12 cellular contexts compared by ENCODE assay signal in genomic region chr10:29588640-29589421, GRCh38. TPM values are rescaled to one million over a fixed set of nuclear protein-coding genes. Genes with fewer than 3 reads are reported as not detected.
DNase-seq lines count a peak whose midpoint lies in the region; ATAC-seq, FAIRE-seq and TF ChIP-seq lines count a peak whose summit lies in the region.
"Had no signal": no experiment of that assay in that cellular context is flagged by ENCODE, and none has a peak within 500 bp of the region (broad histone marks: within the 10 kb centered on the region; RNA-seq: fewer than 3 reads in every experiment).

No MANE protein-coding gene starts in this region.

- H3K79me2 ChIP-seq in endothelial cell of umbilical vein (ENCODE audit: control insufficient read depth, insufficient read depth, low read length): peaks cover 2% of the 10 kb centered on the region

- TF ChIP-seq CTCF in A673 (conservative IDR thresholded peaks at IDR 0.05; ENCODE audit: low read depth, low read length) (no peak), endothelial cell of umbilical vein (IDR thresholded peaks at IDR 0.05; ENCODE audit: extremely low read depth in 1 of 2, insufficient read depth in 1 of 2, low read depth in 1 of 2, low read length in 2 of 2) (no peak), kidney (IDR thresholded peaks at IDR 0.05; ENCODE audit: borderline replicate concordance, extremely low read depth, insufficient read depth) (no peak)

- intact Hi-C loops in A673 (cut with micrococcal nuclease; ENCODE audit: unreplicated experiment): no loop called here
- intact Hi-C loops in endothelial cell of umbilical vein (cut with micrococcal nuclease): no loop called here
- intact Hi-C loops in kidney (cut with DNase I): no loop called here

- H3K9ac ChIP-seq in NT2/D1 (ENCODE audit: insufficient read length, low read depth): peak overlapping the region; percentile 75
- no peak overlapping the region for H3K9ac ChIP-seq in endothelial cell of umbilical vein (replicated peaks; ENCODE audit: extremely low read depth, insufficient read depth, low read length)
- no peak overlapping the region for H3K9ac ChIP-seq in muscle layer of colon (ENCODE audit: low read length)
- H3K9ac ChIP-seq in kidney (ENCODE audit: low read length in 2 of 2): no peak overlapping the region

- CTCF ChIA-PET in A673 (lab: Charles Lee) (interaction anchor here (1.1 kb wide), 1 partner anchor 159 kb away, joined by 11 read pairs; no protein-coding TSS in a partner anchor), endothelial cell of umbilical vein (lab: Charles Lee) (interaction anchor here (1.2 to 3.2 kb wide), 7 partner anchors 10 to 270 kb away, joined by 3 to 17 read pairs (median 4); no protein-coding TSS in a partner anchor)

- no peaks in the 10 kb centered on the region for H3K27me3 ChIP-seq in A673 (replicated peaks; ENCODE audit: insufficient read depth, low read depth, low read length, poor library complexity)
- no peaks in the 10 kb centered on the region for H3K27me3 ChIP-seq in NT2/D1 (ENCODE audit: insufficient read depth, insufficient read length)
- no peaks in the 10 kb centered on the region for H3K27me3 ChIP-seq in endothelial cell of umbilical vein (ENCODE audit: control insufficient read depth in 2 of 2, insufficient read depth in 2 of 2, low read length in 2 of 2)
- no peaks in the 10 kb centered on the region for H3K27me3 ChIP-seq in muscle layer of colon (ENCODE audit: control insufficient read depth in 1 of 2, insufficient read depth in 2 of 2, low read length in 2 of 2)
- H3K27me3 ChIP-seq: ovary had no signal

- DNase-seq in A673 (ENCODE audit: low spot score) (peak; percentile 26), NT2/D1 (ENCODE audit: low read depth, low spot score) (peak; percentile 36), endothelial cell of umbilical vein (ENCODE audit: low read depth, low spot score) (peak; percentile 34), NK-92 (lab: John Stamatoyannopoulos, UW; ENCODE audit: unreplicated experiment) (no peak), NCI-H2107 treated with DMSO at 0.1 percent for 48 hours (lab: John Stamatoyannopoulos, UW; ENCODE audit: unreplicated experiment) (no peak), kidney (no peak)
- DNase-seq: AML-193, NCI-H446 treated with DMSO at 0.1 percent for 48 hours, ovary, T-helper 2 cell had no signal

- H3K36me3 ChIP-seq in A673 (ENCODE audit: insufficient read depth, low read length, poor library complexity, severe bottlenecking) (no peaks in the 10 kb centered on the region), NT2/D1 (ENCODE audit: insufficient read depth, insufficient read length, low read length) (peaks cover 13% of the 10 kb centered on the region), endothelial cell of umbilical vein (ENCODE audit: control insufficient read depth in 2 of 2, extremely low read depth in 1 of 2, insufficient read depth in 2 of 2, low read length in 2 of 2) (no peaks in the 10 kb centered on the region), muscle layer of colon (ENCODE audit: insufficient read depth, low read length) (no peaks in the 10 kb centered on the region), kidney (ENCODE audit: control insufficient read depth in 1 of 2, insufficient read depth in 2 of 2, low read length in 2 of 2) (no peaks in the 10 kb centered on the region)
- H3K36me3 ChIP-seq: ovary had no signal

- H3K27ac ChIP-seq in A673 (ENCODE audit: low read depth, low read length, poor library complexity, severe bottlenecking) (peak overlapping the region; percentile 40), endothelial cell of umbilical vein (ENCODE audit: insufficient read depth, low read depth, low read length) (peak overlapping the region; percentile 25), muscle layer of colon (ENCODE audit: low read depth, low read length) (peak overlapping the region; percentile 49), kidney (ENCODE audit: low read depth in 2 of 2, low read length in 2 of 2) (no peak overlapping the region)
- H3K27ac ChIP-seq: ovary had no signal

- no peaks in the 10 kb centered on the region for H4K20me1 ChIP-seq in endothelial cell of umbilical vein (replicated peaks; ENCODE audit: control insufficient read depth, extremely low read depth, insufficient read depth, low read length)

- FAIRE-seq in endothelial cell of umbilical vein (lab: Jason Lieb, UNC): peak; percentile 28
- FAIRE-seq in kidney (lab: Jason Lieb, UNC): no peak

- POLR2A ChIA-PET in A673 (lab: Charles Lee; ENCODE audit: low non-redundant PET): no interaction called here
- POLR2A ChIA-PET in endothelial cell of umbilical vein (lab: Charles Lee): no interaction called here

- H2AFZ ChIP-seq in endothelial cell of umbilical vein (ENCODE audit: low read depth, low read length): no peak overlapping the region

- BruUV-seq in A673 (replicated peaks; lab: Mats Ljungman, UMichigan) (no TSS peak), endothelial cell of umbilical vein (replicated peaks; lab: Mats Ljungman, UMichigan) (no TSS peak)

- no peak overlapping the region for H3K4me3 ChIP-seq in A673 (ENCODE audit: low read depth, low read length, poor library complexity, severe bottlenecking)
- no peak overlapping the region for H3K4me3 ChIP-seq in NT2/D1 (ENCODE audit: insufficient read length, low read depth)
- H3K4me3 ChIP-seq in endothelial cell of umbilical vein (replicated peaks in 1 of 3; ENCODE audit: insufficient read depth in 1 of 3, low read depth in 1 of 3, low read length in 3 of 3): no peak overlapping the region
- H3K4me3 ChIP-seq in muscle layer of colon (ENCODE audit: low read depth in 1 of 2, low read length in 2 of 2): peak overlapping the region in 1 of 2 donors; percentile 19
- H3K4me3 ChIP-seq in kidney (ENCODE audit: low read length in 2 of 2): no peak overlapping the region
- H3K4me3 ChIP-seq: ovary had no signal

- dilution Hi-C loops in endothelial cell of umbilical vein (cut with MboI; ENCODE audit: extremely low pct_ligation_motif_present, low sequenced_read_pairs): no loop called here

- TF ChIP-seq POLR2A in endothelial cell of umbilical vein (IDR thresholded peaks at IDR 0.05; ENCODE audit: low read depth, low read length): no peak

- no peak for ATAC-seq in GM21447 (IDR thresholded peaks at IDR 0.05; ENCODE audit: unreplicated experiment)

- peak overlapping the region; percentile 5 for H3K4me2 ChIP-seq in endothelial cell of umbilical vein (ENCODE audit: insufficient read depth, low read length)

- no peaks in the 10 kb centered on the region for H3K9me1 ChIP-seq in endothelial cell of umbilical vein (replicated peaks; ENCODE audit: control insufficient read depth, extremely low read depth, insufficient read depth, low read length)

- peaks cover 40% of the 10 kb centered on the region for H3K4me1 ChIP-seq in A673 (ENCODE audit: insufficient read depth, low read length, poor library complexity, severe bottlenecking)
- peaks cover 14% of the 10 kb centered on the region for H3K4me1 ChIP-seq in NT2/D1 (ENCODE audit: insufficient read depth, insufficient read length)
- peaks cover 23% of the 10 kb centered on the region for H3K4me1 ChIP-seq in endothelial cell of umbilical vein (ENCODE audit: control insufficient read depth, extremely low read depth, insufficient read depth, low read length)
- peaks cover 78% of the 10 kb centered on the region for H3K4me1 ChIP-seq in muscle layer of colon (ENCODE audit: insufficient read depth, low read length)
- peaks cover 0 to 3% of the 10 kb centered on the region in 2 donors for H3K4me1 ChIP-seq in kidney (ENCODE audit: control insufficient read depth in 1 of 2, insufficient read depth in 1 of 2, low read depth in 1 of 2, low read length in 2 of 2)

- H3K9me3 ChIP-seq in A673 (ENCODE audit: low read depth, low read length, poor library complexity, severe bottlenecking) (no peaks in the 10 kb centered on the region), NT2/D1 (ENCODE audit: insufficient read depth, low read length) (no peaks in the 10 kb centered on the region), endothelial cell of umbilical vein (replicated peaks; ENCODE audit: control insufficient read depth, insufficient read depth, low read length) (no peaks in the 10 kb centered on the region), muscle layer of colon (ENCODE audit: low read length) (no peaks in the 10 kb centered on the region), kidney (ENCODE audit: control insufficient read depth in 1 of 2, low read length in 2 of 2) (no peaks in the 10 kb centered on the region)
- H3K9me3 ChIP-seq: ovary had no signal

TF ChIP-seq in endothelial cell of umbilical vein, 7 proteins besides CTCF, POLR2A, EP300 and RAD21:
- TF ChIP-seq POLR2AphosphoS5 (IDR thresholded peaks at IDR 0.05; ENCODE audit: insufficient read depth, low read depth, low read length) (no peak), GATA2 (IDR thresholded peaks at IDR 0.05; ENCODE audit: insufficient read depth, insufficient read length, low read depth, low read length) (peak; percentile 38)

RNA-seq across cellular contexts. Expression of gene SVIL, which starts 45.9 kb away (rescaled TPM):
- 28.0 and 31.9 TPM in 2 replicates for total RNA-seq in A673 (2021)
- 70.7 and 85.1 TPM in 2 replicates for total RNA-seq in endothelial cell of umbilical vein
- 11.5 and 22.6 TPM in 2 replicates for polyA plus RNA-seq in endothelial cell of umbilical vein
- polyA plus RNA-seq in endothelial cell of umbilical vein (2011; cell fraction: cytosol; rRNA removed): 17.7 and 19.2 TPM in 2 replicates
- 87.3 and 95.1 TPM in 2 replicates for polyA plus RNA-seq in endothelial cell of umbilical vein (2011; cell fraction: nucleus; rRNA removed)
- polyA plus RNA-seq in endothelial cell of umbilical vein (2012): 62.1 and 77.9 TPM in 2 replicates
- 63.0 and 95.0 TPM in 2 replicates for polyA minus RNA-seq in endothelial cell of umbilical vein
- polyA minus RNA-seq in endothelial cell of umbilical vein (2011; cell fraction: cytosol; rRNA and poly(A)+ RNA removed): 9.1 TPM
- 106 and 130 TPM in 2 replicates for polyA minus RNA-seq in endothelial cell of umbilical vein (2011; cell fraction: nucleus; rRNA and poly(A)+ RNA removed)
- total RNA-seq in kidney: 94.4 TPM
- polyA plus RNA-seq in kidney (ENCODE audit: insufficient read depth, low read depth, low replicate concordance): 7.4 TPM

Comparison
In these comparisons a context has a peak if more than half of its experiments do, and no peak if none do; other contexts are left out.
1. DNase-seq: peak in A673 (single experiment), NT2/D1 (single experiment) and endothelial cell of umbilical vein (single experiment); none in NK-92 (single experiment), NCI-H2107 treated with DMSO at 0.1 percent for 48 hours (single experiment) and kidney (single experiment).
2. H3K27ac ChIP-seq: peak in A673 (single experiment), endothelial cell of umbilical vein (single experiment) and muscle layer of colon (single experiment); none in kidney (0 of 2).